In genomic region chr22:24555160-24555495, GRCh38 we compare ENCODE assay signal across 8 cellular contexts. TPM values are rescaled to one million over a fixed set of nuclear protein-coding genes. Genes with fewer than 3 reads are reported as not detected.
DNase-seq lines count a peak whose midpoint lies in the region; ATAC-seq lines count a peak whose summit lies in the region.

No MANE protein-coding gene starts in this region.

- DNase-seq in CD8-positive, alpha-beta memory T cell, result peak; percentile 95 to 100 (median 100)
- DNase-seq in HS-5 (ENCODE audit: low read depth) (peak; percentile 90), NK-92 (lab: John Stamatoyannopoulos, UW; ENCODE audit: unreplicated experiment) (peak; percentile 97), memory B cell (ENCODE audit: low spot score in 2 of 2) (peak in 1 of 2 donors; percentile 95)
- peak; percentile 99 to 100 (median 99) for DNase-seq in activated CD8-positive, alpha-beta memory T cell treated with anti-CD3 and anti-CD28 coated beads for 48 hours (ENCODE audit: low read depth in 2 of 3, low spot score in 2 of 3)
- DNase-seq in effector memory CD8-positive, alpha-beta T cell, result peak; percentile 94 to 96 (median 95)
- DNase-seq in stimulated activated CD8-positive, alpha-beta memory T cell treated with anti-CD3 and anti-CD28 coated beads, Interleukin-12 subunit alpha, Interleukin-12 subunit beta, amount 100 ng/mL, for 24 hours (ENCODE audit: extremely low read depth), result peak; percentile 99

- ATAC-seq in GM19468 (IDR thresholded peaks at IDR 0.05; ENCODE audit: extremely low read depth, unreplicated experiment) (peak; percentile 48), memory B cell (ENCODE audit: low read depth) (peak; percentile 81)
- peak; percentile 83 for ATAC-seq in effector memory CD8-positive, alpha-beta T cell (replicated peaks)

- CTCF ChIA-PET in CD8-positive, alpha-beta memory T cell (lab: Charles Lee), result interaction anchor here (1.0 kb wide), 1 partner anchor 133 kb away, joined by 3 read pairs; no protein-coding TSS in a partner anchor

- no peaks in the 10 kb centered on the region for H3K9me3 ChIP-seq in CD8-positive, alpha-beta memory T cell (ENCODE audit: low read length)

- POLR2A ChIA-PET in CD8-positive, alpha-beta memory T cell (lab: Charles Lee), result interaction anchor here (0.6 kb wide), 1 partner anchor 767 kb away, joined by 3 read pairs; no protein-coding TSS in a partner anchor

- peak overlapping the region; percentile 100 for H3K4me3 ChIP-seq in CD8-positive, alpha-beta memory T cell (ENCODE audit: low read length)

- peaks cover 23% of the 10 kb centered on the region for H3K36me3 ChIP-seq in CD8-positive, alpha-beta memory T cell (ENCODE audit: insufficient read depth, low read length)

- no peaks in the 10 kb centered on the region for H3K9me3 Mint-ChIP-seq in CD8-positive, alpha-beta memory T cell
- no peaks in the 10 kb centered on the region for H3K9me3 Mint-ChIP-seq in effector memory CD8-positive, alpha-beta T cell
- H3K9me3 Mint-ChIP-seq in memory B cell, result no peaks in the 10 kb centered on the region

- H3K4me1 Mint-ChIP-seq in CD8-positive, alpha-beta memory T cell, result peaks cover 66 to 87% (median 78%) of the 10 kb centered on the region in 3 donors
- peaks cover 54 to 67% of the 10 kb centered on the region in 2 donors for H3K4me1 Mint-ChIP-seq in effector memory CD8-positive, alpha-beta T cell (ENCODE audit: low read depth in 2 of 2)
- peaks cover 65% of the 10 kb centered on the region for H3K4me1 Mint-ChIP-seq in memory B cell

- H3K27ac Mint-ChIP-seq in CD8-positive, alpha-beta memory T cell, result peak overlapping the region; percentile 86 to 99 (median 97)
- peak overlapping the region; percentile 95 to 99 for H3K27ac Mint-ChIP-seq in effector memory CD8-positive, alpha-beta T cell
- peak overlapping the region; percentile 86 for H3K27ac Mint-ChIP-seq in memory B cell

- H3K36me3 Mint-ChIP-seq in CD8-positive, alpha-beta memory T cell, result peaks cover 0 to 65% (median 8%) of the 10 kb centered on the region in 3 donors
- H3K36me3 Mint-ChIP-seq in effector memory CD8-positive, alpha-beta T cell (ENCODE audit: insufficient read depth), result peaks cover 39% of the 10 kb centered on the region
- peaks cover 23% of the 10 kb centered on the region for H3K36me3 Mint-ChIP-seq in memory B cell

- peak overlapping the region; percentile 95 for H3K27ac ChIP-seq in CD8-positive, alpha-beta memory T cell (ENCODE audit: low read depth, low read length)

- H3K4me1 ChIP-seq in CD8-positive, alpha-beta memory T cell (ENCODE audit: insufficient read depth, low read length), result peaks cover 48% of the 10 kb centered on the region

- H3K4me3 Mint-ChIP-seq in CD8-positive, alpha-beta memory T cell, result peak overlapping the region; percentile 90 to 99 (median 98)
- peak overlapping the region; percentile 98 to 99 for H3K4me3 Mint-ChIP-seq in effector memory CD8-positive, alpha-beta T cell
- peak overlapping the region; percentile 98 for H3K4me3 Mint-ChIP-seq in memory B cell

- no peaks in the 10 kb centered on the region for H3K27me3 ChIP-seq in CD8-positive, alpha-beta memory T cell (ENCODE audit: insufficient read depth, low read length, poor library complexity, severe bottlenecking)

- H3K27me3 Mint-ChIP-seq in CD8-positive, alpha-beta memory T cell, result no peaks in the 10 kb centered on the region
- no peaks in the 10 kb centered on the region for H3K27me3 Mint-ChIP-seq in effector memory CD8-positive, alpha-beta T cell
- H3K27me3 Mint-ChIP-seq in memory B cell, result no peaks in the 10 kb centered on the region

RNA-seq across cellular contexts. Expression of gene GUCD1, which starts 0.2 kb away (rescaled TPM):
- 100 to 1,000 TPM; 115 to 123 TPM for total RNA-seq in CD8-positive, alpha-beta memory T cell
- polyA plus RNA-seq in CD8-positive, alpha-beta memory T cell, result 50.8 TPM

RNA-seq across cellular contexts. Expression of gene SNRPD3, which starts 0.7 kb away (rescaled TPM):
- total RNA-seq in CD8-positive, alpha-beta memory T cell, result 100 to 1,000 TPM; 205 to 217 TPM
- polyA plus RNA-seq in CD8-positive, alpha-beta memory T cell, result 112 TPM

RNA-seq across cellular contexts. Expression of gene LRRC75B, which starts 37.7 kb away (rescaled TPM):
- total RNA-seq in CD8-positive, alpha-beta memory T cell, result 1 to 10 TPM in 1 of 2 experiments, under 1 TPM in 1; 0.84 to 1.4 TPM
- polyA plus RNA-seq in CD8-positive, alpha-beta memory T cell, result not detected

RNA-seq across cellular contexts. Expression of gene GGT1, which starts 47.9 kb away (rescaled TPM):
- total RNA-seq in CD8-positive, alpha-beta memory T cell, result 10 to 100 TPM; 36.9 to 39.1 TPM
- polyA plus RNA-seq in CD8-positive, alpha-beta memory T cell, result 12.1 TPM

RNA-seq across cellular contexts. Expression of gene UPB1, which starts 60.0 kb away (rescaled TPM):
- total RNA-seq in CD8-positive, alpha-beta memory T cell, result not detected
- 0.10 TPM for polyA plus RNA-seq in CD8-positive, alpha-beta memory T cell
